In genomic region chr19:10756371-10756770, GRCh38 we compare ENCODE assay signal across 16 cellular contexts. TPM values are rescaled to one million over a fixed set of nuclear protein-coding genes. Genes with fewer than 3 reads are reported as not detected.
DNase-seq lines count a peak whose midpoint lies in the region; ATAC-seq and TF ChIP-seq lines count a peak whose summit lies in the region.
"Had no signal": no experiment of that assay in that cellular context is flagged by ENCODE, and none has a peak within 500 bp of the region (broad histone marks: within the 10 kb centered on the region; RNA-seq: fewer than 3 reads in every experiment).

No MANE protein-coding gene starts in this region.

- peak overlapping the region; percentile 81 for H3K27ac Mint-ChIP-seq in activated CD4-positive, alpha-beta T cell treated with anti-CD3 and anti-CD28 coated beads for 36 hours
- peak overlapping the region; percentile 1 for H3K27ac Mint-ChIP-seq in dendritic cell treated with granulocyte-macrophage colony-stimulating factor and Interleukin-4, amounts not matched to agents 40 ng/mL and 50 ng/mL, for 4 days
- no peak overlapping the region for H3K27ac Mint-ChIP-seq in mesothelial cell of epicardium

- no peak for DNase-seq in activated CD4-positive, alpha-beta T cell treated with anti-CD3 and anti-CD28 coated beads for 36 hours
- DNase-seq in activated CD4-positive, alpha-beta T cell treated with anti-CD3 and anti-CD28 coated beads, Interleukin-2, amount 50 U/mL, for 48 hours = no peak
- DNase-seq in WERI-Rb-1 = peak; percentile 66
- no peak for DNase-seq in left ventricle myocardium inferior
- DNase-seq in mesothelial cell of epicardium (ENCODE audit: low spot score in 2 of 2, unreplicated experiment in 2 of 2) = no peak
- no peak for DNase-seq in SW 1271 (lab: John Stamatoyannopoulos, UW)
- DNase-seq: NCI-H1694, NCI-H446 treated with DMSO at 0.1 percent for 48 hours, OCI-M1, retina had no signal

- H3K36me3 Mint-ChIP-seq in activated CD4-positive, alpha-beta T cell treated with anti-CD3 and anti-CD28 coated beads for 36 hours (ENCODE audit: low read depth) = peaks cover 22% of the 10 kb centered on the region
- H3K36me3 Mint-ChIP-seq in dendritic cell treated with granulocyte-macrophage colony-stimulating factor and Interleukin-4, amounts not matched to agents 40 ng/mL and 50 ng/mL, for 4 days (ENCODE audit: low read depth) = peaks cover 40% of the 10 kb centered on the region
- H3K36me3 Mint-ChIP-seq in mesothelial cell of epicardium = peaks cover 11% of the 10 kb centered on the region

- no peak for ATAC-seq in activated CD4-positive, alpha-beta T cell treated with anti-CD3 and anti-CD28 coated beads for 36 hours
- ATAC-seq: left lobe of liver had no signal

- H3K4me1 ChIP-seq in neutrophil (ENCODE audit: control insufficient read depth in 1 of 2, insufficient read depth in 1 of 2, low read depth in 1 of 2, low read length in 1 of 2) (peaks cover 90 to 94% of the 10 kb centered on the region in 2 experiments), left ventricle myocardium inferior (peaks cover 92% of the 10 kb centered on the region)

- H3K9me3 ChIP-seq in WERI-Rb-1 (ENCODE audit: severe bottlenecking) (no peaks in the 10 kb centered on the region), neutrophil (no peaks in the 10 kb centered on the region), left ventricle myocardium inferior (replicated peaks) (no peaks in the 10 kb centered on the region)
- H3K9me3 ChIP-seq: thoracic aorta had no signal

- H3K9me3 Mint-ChIP-seq in activated CD4-positive, alpha-beta T cell treated with anti-CD3 and anti-CD28 coated beads for 36 hours (ENCODE audit: low read depth) = peaks cover 3% of the 10 kb centered on the region
- H3K9me3 Mint-ChIP-seq in dendritic cell treated with granulocyte-macrophage colony-stimulating factor and Interleukin-4, amounts not matched to agents 40 ng/mL and 50 ng/mL, for 4 days = no peaks in the 10 kb centered on the region
- peaks cover 5% of the 10 kb centered on the region for H3K9me3 Mint-ChIP-seq in mesothelial cell of epicardium
- H3K9me3 Mint-ChIP-seq: nephron had no signal

- H3K27me3 ChIP-seq in WERI-Rb-1 (ENCODE audit: insufficient read depth, low read depth, severe bottlenecking) (no peaks in the 10 kb centered on the region), neutrophil (no peaks in the 10 kb centered on the region), left ventricle myocardium inferior (ENCODE audit: low read depth) (no peaks in the 10 kb centered on the region)

- no peak for TF ChIP-seq CTCF in WERI-Rb-1 (IDR thresholded peaks at IDR 0.05; ENCODE audit: low read depth, low read length)
- no peak for TF ChIP-seq CTCF in neutrophil (IDR thresholded peaks at IDR 0.05)
- TF ChIP-seq CTCF in left ventricle myocardium inferior (IDR thresholded peaks at IDR 0.05; ENCODE audit: borderline replicate concordance) = no peak
- no peak for TF ChIP-seq CTCF in mesothelial cell of epicardium (IDR thresholded peaks at IDR 0.05; ENCODE audit: unreplicated experiment)

- intact Hi-C loops in activated CD4-positive, alpha-beta T cell treated with anti-CD3 and anti-CD28 coated beads for 36 hours (cut with DNase I, micrococcal nuclease) = no loop called here
- intact Hi-C loops in dendritic cell treated with granulocyte-macrophage colony-stimulating factor and Interleukin-4, amounts not matched to agents 40 ng/mL and 50 ng/mL, for 4 days (cut with micrococcal nuclease) = no loop called here
- intact Hi-C loops in left ventricle myocardium inferior (cut with micrococcal nuclease) = no loop called here

- H3K4me1 Mint-ChIP-seq in activated CD4-positive, alpha-beta T cell treated with anti-CD3 and anti-CD28 coated beads for 36 hours = peaks cover 86% of the 10 kb centered on the region
- H3K4me1 Mint-ChIP-seq in dendritic cell treated with granulocyte-macrophage colony-stimulating factor and Interleukin-4, amounts not matched to agents 40 ng/mL and 50 ng/mL, for 4 days (ENCODE audit: low read depth) = peaks cover 78% of the 10 kb centered on the region
- no peaks in the 10 kb centered on the region for H3K4me1 Mint-ChIP-seq in mesothelial cell of epicardium

- H3K27ac ChIP-seq in WERI-Rb-1 = peak overlapping the region; percentile 68
- peak overlapping the region; percentile 97 for H3K27ac ChIP-seq in neutrophil
- H3K27ac ChIP-seq in left ventricle myocardium inferior (replicated peaks) = no peak overlapping the region
- H3K27ac ChIP-seq: thoracic aorta, VCaP had no signal

- H3K4me3 ChIP-seq in WERI-Rb-1 (ENCODE audit: low read depth, low read length) (no peak overlapping the region), neutrophil (ENCODE audit: low read depth in 1 of 2, low read length in 1 of 2) (no peak overlapping the region), left ventricle myocardium inferior (no peak overlapping the region)
- H3K4me3 ChIP-seq: thoracic aorta had no signal

- H3K36me3 ChIP-seq in WERI-Rb-1 (peaks cover 5% of the 10 kb centered on the region), neutrophil (peaks cover 8% of the 10 kb centered on the region), left ventricle myocardium inferior (peaks cover 5% of the 10 kb centered on the region)
- H3K36me3 ChIP-seq: thoracic aorta had no signal

- POLR2A ChIA-PET in activated CD4-positive, alpha-beta T cell treated with anti-CD3 and anti-CD28 coated beads for 36 hours (lab: Charles Lee) = no interaction called here

- CTCF ChIA-PET in activated CD4-positive, alpha-beta T cell treated with anti-CD3 and anti-CD28 coated beads for 36 hours (lab: Charles Lee) = interaction anchor here (0.6 to 1.4 kb wide), 2 partner anchors 102 to 369 kb away, joined by 3 to 5 read pairs; no protein-coding TSS in a partner anchor

- H3K27me3 Mint-ChIP-seq in activated CD4-positive, alpha-beta T cell treated with anti-CD3 and anti-CD28 coated beads for 36 hours = no peaks in the 10 kb centered on the region
- no peaks in the 10 kb centered on the region for H3K27me3 Mint-ChIP-seq in dendritic cell treated with granulocyte-macrophage colony-stimulating factor and Interleukin-4, amounts not matched to agents 40 ng/mL and 50 ng/mL, for 4 days
- H3K27me3 Mint-ChIP-seq in mesothelial cell of epicardium (ENCODE audit: low read depth) = no peaks in the 10 kb centered on the region

- H3K4me3 Mint-ChIP-seq in activated CD4-positive, alpha-beta T cell treated with anti-CD3 and anti-CD28 coated beads for 36 hours = no peak overlapping the region
- H3K4me3 Mint-ChIP-seq in dendritic cell treated with granulocyte-macrophage colony-stimulating factor and Interleukin-4, amounts not matched to agents 40 ng/mL and 50 ng/mL, for 4 days = no peak overlapping the region
- no peak overlapping the region for H3K4me3 Mint-ChIP-seq in mesothelial cell of epicardium
- H3K4me3 Mint-ChIP-seq: nephron had no signal

RNA-seq across cellular contexts. Expression of gene DNM2, which starts 38.5 kb away (rescaled TPM):
- 100 to 1,000 TPM; 167 to 185 TPM for total RNA-seq in activated CD4-positive, alpha-beta T cell treated with anti-CD3 and anti-CD28 coated beads for 36 hours
- 156 TPM for total RNA-seq in left ventricle myocardium inferior
- 126 to 128 TPM (median 128 TPM) in 3 replicates for total RNA-seq in mesothelial cell of epicardium

RNA-seq across cellular contexts. Expression of gene QTRT1, which starts 55.1 kb away (rescaled TPM):
- total RNA-seq in activated CD4-positive, alpha-beta T cell treated with anti-CD3 and anti-CD28 coated beads for 36 hours = 10 to 100 TPM; 51.5 to 52.8 TPM
- total RNA-seq in left ventricle myocardium inferior (30.5 TPM), mesothelial cell of epicardium (57.9 to 66.6 TPM (median 62.5 TPM) in 3 replicates)
